Comparison of ENCODE assay signal across 11 cellular contexts in the genomic region with DNA sequence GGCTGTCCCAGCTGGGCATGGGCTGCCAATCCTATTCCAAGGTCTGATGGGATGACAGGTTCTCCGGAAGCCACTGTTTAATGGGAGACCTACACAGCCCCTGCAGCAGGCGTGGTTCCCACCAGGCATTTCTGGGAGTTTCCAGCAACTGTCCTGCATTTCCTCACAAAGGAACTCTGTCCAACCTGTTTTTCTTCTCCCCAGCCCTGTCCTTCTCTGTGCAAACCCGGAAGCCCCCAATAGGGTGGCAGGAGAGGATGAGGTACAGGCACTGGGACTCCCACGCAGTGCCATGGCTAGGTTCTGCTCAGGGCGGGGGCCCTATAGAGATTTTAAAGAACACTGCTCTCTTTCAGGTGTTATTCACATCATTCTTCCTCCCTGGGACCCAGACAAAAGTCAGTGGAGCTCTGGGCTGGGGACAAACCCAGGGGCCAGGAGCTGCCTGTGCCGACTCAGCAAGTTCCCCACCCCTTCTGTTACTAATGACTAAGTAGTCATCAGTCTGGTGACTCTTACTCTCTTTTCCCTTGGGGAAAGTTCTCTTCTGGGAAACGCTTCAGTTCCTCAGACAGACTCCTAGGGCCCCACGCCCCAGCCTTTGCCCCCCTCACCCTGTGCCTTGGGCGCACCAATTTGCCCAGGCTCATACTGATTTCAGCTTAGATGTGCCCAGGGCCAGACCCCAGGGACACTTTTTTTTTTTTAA.
DNase-seq lines count a peak whose midpoint lies in the region; ATAC-seq and TF ChIP-seq lines count a peak whose summit lies in the region.
"Had no signal": no experiment of that assay in that cellular context is flagged by ENCODE, and none has a peak within 500 bp of the region (broad histone marks: within the 10 kb centered on the region; RNA-seq: fewer than 3 reads in every experiment).

No MANE protein-coding gene starts in this region.

- no peak overlapping the region for H3K4me3 Mint-ChIP-seq in activated CD4-positive, alpha-beta T cell treated with anti-CD3 and anti-CD28 coated beads, Interleukin-2, amount 10 ng/mL, durations not matched to agents 7 days and 5 days
- peak overlapping the region in 1 of 2 donors; percentile 35 for H3K4me3 Mint-ChIP-seq in stimulated activated naive B cell treated with anti-CD40 and anti-IgM and Interleukin-4, amounts not matched to agents 10 μg/mL and 1 μg/mL and 100 μg/mL, for 72 hours
- no peak overlapping the region for H3K4me3 Mint-ChIP-seq in activated CD8-positive, alpha-beta T cell treated with anti-CD3 and anti-CD28 coated beads, Interleukin-2, amount 10 ng/mL, durations not matched to agents 7 days and 5 days

- POLR2A ChIA-PET in activated CD4-positive, alpha-beta T cell treated with anti-CD3 and anti-CD28 coated beads, Interleukin-2, amount 10 ng/mL, durations not matched to agents 7 days and 5 days (lab: Charles Lee) = no interaction called here
- POLR2A ChIA-PET in activated CD8-positive, alpha-beta T cell treated with anti-CD3 and anti-CD28 coated beads, Interleukin-2, amount 10 ng/mL, durations not matched to agents 7 days and 5 days (lab: Charles Lee) = interaction anchor here (0.6 kb wide), 1 partner anchor 938 kb away, joined by 3 read pairs; no protein-coding TSS in a partner anchor

- no peaks in the 10 kb centered on the region for H3K9me3 Mint-ChIP-seq in activated CD4-positive, alpha-beta T cell treated with anti-CD3 and anti-CD28 coated beads, Interleukin-2, amount 10 ng/mL, durations not matched to agents 7 days and 5 days
- H3K9me3 Mint-ChIP-seq in stimulated activated naive B cell treated with anti-CD40 and anti-IgM and Interleukin-4, amounts not matched to agents 10 μg/mL and 1 μg/mL and 100 μg/mL, for 72 hours = no peaks in the 10 kb centered on the region
- H3K9me3 Mint-ChIP-seq in activated CD8-positive, alpha-beta T cell treated with anti-CD3 and anti-CD28 coated beads, Interleukin-2, amount 10 ng/mL, durations not matched to agents 7 days and 5 days (ENCODE audit: insufficient read depth) = no peaks in the 10 kb centered on the region

- no peaks in the 10 kb centered on the region for H3K36me3 Mint-ChIP-seq in activated CD4-positive, alpha-beta T cell treated with anti-CD3 and anti-CD28 coated beads, Interleukin-2, amount 10 ng/mL, durations not matched to agents 7 days and 5 days (ENCODE audit: low read depth)
- H3K36me3 Mint-ChIP-seq in stimulated activated naive B cell treated with anti-CD40 and anti-IgM and Interleukin-4, amounts not matched to agents 10 μg/mL and 1 μg/mL and 100 μg/mL, for 72 hours = no peaks in the 10 kb centered on the region
- no peaks in the 10 kb centered on the region for H3K36me3 Mint-ChIP-seq in activated CD8-positive, alpha-beta T cell treated with anti-CD3 and anti-CD28 coated beads, Interleukin-2, amount 10 ng/mL, durations not matched to agents 7 days and 5 days (ENCODE audit: low read depth)

- TF ChIP-seq CTCF in fibroblast of pulmonary artery (IDR thresholded peaks at IDR 0.05; ENCODE audit: low read length, missing control alignments) = no peak

- H3K4me3 ChIP-seq in fibroblast of pulmonary artery (replicated peaks; ENCODE audit: low read depth, low read length) = no peak overlapping the region
- H3K4me3 ChIP-seq: transverse colon had no signal

- DNase-seq in activated CD4-positive, alpha-beta T cell treated with anti-CD3 and anti-CD28 coated beads for 48 hours = peak; percentile 22
- DNase-seq in activated CD4-positive, alpha-beta T cell treated with anti-CD3 and anti-CD28 coated beads, Interleukin-2, amount 10 ng/mL, durations not matched to agents 7 days and 5 days = no peak
- peak; percentile 38 for DNase-seq in NCI-H226
- DNase-seq in fibroblast of pulmonary artery (ENCODE audit: low read depth) = peak; percentile 53
- peak; percentile 32 for DNase-seq in stimulated activated naive B cell treated with anti-CD40 and anti-IgM and Interleukin-4, amounts not matched to agents 10 μg/mL and 1 μg/mL and 100 μg/mL, for 72 hours
- no peak for DNase-seq in retina
- DNase-seq in activated CD8-positive, alpha-beta T cell treated with anti-CD3 and anti-CD28 coated beads, Interleukin-2, amount 10 ng/mL, durations not matched to agents 7 days and 5 days = no peak
- DNase-seq: NCI-H524 treated with DMSO at 0.1 percent for 48 hours, T-helper 1 cell, transverse colon had no signal

- CTCF ChIA-PET in activated CD4-positive, alpha-beta T cell treated with anti-CD3 and anti-CD28 coated beads, Interleukin-2, amount 10 ng/mL, durations not matched to agents 7 days and 5 days (lab: Charles Lee) = interaction anchor here (0.6 to 1.1 kb wide), 4 partner anchors 11 to 36 kb away, joined by 3 to 4 read pairs (median 3); no protein-coding TSS in a partner anchor
- CTCF ChIA-PET in activated CD8-positive, alpha-beta T cell treated with anti-CD3 and anti-CD28 coated beads, Interleukin-2, amount 10 ng/mL, durations not matched to agents 7 days and 5 days (lab: Charles Lee) = interaction anchor here (1.4 kb wide), 2 partner anchors 55 to 65 kb away, joined by 3 to 4 read pairs; no protein-coding TSS in a partner anchor

- H3K4me1 Mint-ChIP-seq in activated CD4-positive, alpha-beta T cell treated with anti-CD3 and anti-CD28 coated beads, Interleukin-2, amount 10 ng/mL, durations not matched to agents 7 days and 5 days = peaks cover 9% of the 10 kb centered on the region
- peaks cover 16 to 25% of the 10 kb centered on the region in 2 donors for H3K4me1 Mint-ChIP-seq in stimulated activated naive B cell treated with anti-CD40 and anti-IgM and Interleukin-4, amounts not matched to agents 10 μg/mL and 1 μg/mL and 100 μg/mL, for 72 hours
- H3K4me1 Mint-ChIP-seq in activated CD8-positive, alpha-beta T cell treated with anti-CD3 and anti-CD28 coated beads, Interleukin-2, amount 10 ng/mL, durations not matched to agents 7 days and 5 days (ENCODE audit: low read depth) = peaks cover 9% of the 10 kb centered on the region

- peak; percentile 92 to 96 for ATAC-seq in stimulated activated naive B cell treated with anti-CD40 and anti-IgM and Interleukin-4, amounts not matched to agents 10 μg/mL and 1 μg/mL and 100 μg/mL, for 72 hours (replicated peaks)
- ATAC-seq in HG03196 (IDR thresholded peaks at IDR 0.05; ENCODE audit: unreplicated experiment) = no peak
- ATAC-seq in activated CD8-positive, alpha-beta T cell treated with anti-CD3 and anti-CD28 coated beads, Interleukin-2, amount 10 ng/mL, durations not matched to agents 7 days and 5 days = no peak

- H3K27ac Mint-ChIP-seq in activated CD4-positive, alpha-beta T cell treated with anti-CD3 and anti-CD28 coated beads, Interleukin-2, amount 10 ng/mL, durations not matched to agents 7 days and 5 days = no peak overlapping the region
- no peak overlapping the region for H3K27ac Mint-ChIP-seq in stimulated activated naive B cell treated with anti-CD40 and anti-IgM and Interleukin-4, amounts not matched to agents 10 μg/mL and 1 μg/mL and 100 μg/mL, for 72 hours
- H3K27ac Mint-ChIP-seq in activated CD8-positive, alpha-beta T cell treated with anti-CD3 and anti-CD28 coated beads, Interleukin-2, amount 10 ng/mL, durations not matched to agents 7 days and 5 days = no peak overlapping the region

- no peaks in the 10 kb centered on the region for H3K27me3 Mint-ChIP-seq in activated CD4-positive, alpha-beta T cell treated with anti-CD3 and anti-CD28 coated beads, Interleukin-2, amount 10 ng/mL, durations not matched to agents 7 days and 5 days
- H3K27me3 Mint-ChIP-seq in stimulated activated naive B cell treated with anti-CD40 and anti-IgM and Interleukin-4, amounts not matched to agents 10 μg/mL and 1 μg/mL and 100 μg/mL, for 72 hours = no peaks in the 10 kb centered on the region
- H3K27me3 Mint-ChIP-seq in activated CD8-positive, alpha-beta T cell treated with anti-CD3 and anti-CD28 coated beads, Interleukin-2, amount 10 ng/mL, durations not matched to agents 7 days and 5 days (ENCODE audit: low read depth) = peaks cover 2% of the 10 kb centered on the region

Comparison
In these comparisons a context has a peak if more than half of its experiments do, and no peak if none do; other contexts are left out.
1. DNase-seq: peak in activated CD4-positive, alpha-beta T cell treated with anti-CD3 and anti-CD28 coated beads for 48 hours (single experiment), NCI-H226 (single experiment), fibroblast of pulmonary artery (single experiment) and stimulated activated naive B cell treated with anti-CD40 and anti-IgM and Interleukin-4, amounts not matched to agents 10 μg/mL and 1 μg/mL and 100 μg/mL, for 72 hours (single experiment); none in activated CD4-positive, alpha-beta T cell treated with anti-CD3 and anti-CD28 coated beads, Interleukin-2, amount 10 ng/mL, durations not matched to agents 7 days and 5 days (single experiment), retina (single experiment) and activated CD8-positive, alpha-beta T cell treated with anti-CD3 and anti-CD28 coated beads, Interleukin-2, amount 10 ng/mL, durations not matched to agents 7 days and 5 days (single experiment).
2. ATAC-seq: peak in stimulated activated naive B cell treated with anti-CD40 and anti-IgM and Interleukin-4, amounts not matched to agents 10 μg/mL and 1 μg/mL and 100 μg/mL, for 72 hours (2 of 2); none in HG03196 (single experiment) and activated CD8-positive, alpha-beta T cell treated with anti-CD3 and anti-CD28 coated beads, Interleukin-2, amount 10 ng/mL, durations not matched to agents 7 days and 5 days (single experiment).